In genomic region chr7:30805081-30805691, GRCh38 we compare ENCODE assay signal across 1 cellular context.
TF ChIP-seq lines count a peak whose summit lies in the region.

No MANE protein-coding gene starts in this region.

TF ChIP-seq in IMR-90, 13 proteins besides CTCF, POLR2A, EP300 and RAD21:
- TF ChIP-seq RCOR1 (IDR thresholded peaks at IDR 0.05; ENCODE audit: insufficient replicate concordance, low read length) (no peak), FOS (IDR thresholded peaks at IDR 0.05; ENCODE audit: low read depth, low read length) (no peak), CHD1 (IDR thresholded peaks at IDR 0.05; ENCODE audit: low read depth, low read length) (no peak), ELK1 (IDR thresholded peaks at IDR 0.05; ENCODE audit: borderline replicate concordance, low read depth, low read length) (no peak), USF2 (IDR thresholded peaks at IDR 0.05; ENCODE audit: low read depth, low read length) (no peak), CEBPB (IDR thresholded peaks at IDR 0.05; ENCODE audit: low read depth, low read length) (no peak), MXI1 (IDR thresholded peaks at IDR 0.05; ENCODE audit: borderline replicate concordance, low read depth, low read length) (no peak), MAZ (IDR thresholded peaks at IDR 0.05; ENCODE audit: borderline replicate concordance, low read depth, low read length) (no peak), RFX5 (IDR thresholded peaks at IDR 0.05; ENCODE audit: low read depth, low read length) (no peak), BHLHE40 (IDR thresholded peaks at IDR 0.05; ENCODE audit: low read depth, low read length) (no peak), MAFK (IDR thresholded peaks at IDR 0.05; ENCODE audit: low read depth, low read length) (no peak), SMC3 (IDR thresholded peaks at IDR 0.05; ENCODE audit: low read depth, low read length) (no peak), NFE2L2 (IDR thresholded peaks at IDR 0.05; ENCODE audit: low read depth, low read length) (no peak)
